ENCODE assay signal across 10 cellular contexts in genomic region chr1:115184951-115185331, GRCh38.
A peak's percentile ranks its signal among the peaks of the same experiment; 100 is the strongest.
DNase-seq lines count a peak whose midpoint lies in the region; ATAC-seq and TF ChIP-seq lines count a peak whose summit lies in the region.
"Had no signal": no experiment of that assay in that cellular context is flagged by ENCODE, and none has a peak within 500 bp of the region (broad histone marks: within the 10 kb centered on the region; RNA-seq: fewer than 3 reads in every experiment).

No MANE protein-coding gene starts in this region.

- no peak for TF ChIP-seq EP300 in suprapubic skin (IDR thresholded peaks at IDR 0.05)

- no peak for ATAC-seq in HG02970 (IDR thresholded peaks at IDR 0.05; ENCODE audit: low FRiP score, unreplicated experiment)

- peaks cover 9% of the 10 kb centered on the region for H3K4me1 Mint-ChIP-seq in activated CD4-positive, alpha-beta T cell treated with anti-CD3 and anti-CD28 coated beads, Interleukin-2, amount 10 ng/mL, durations not matched to agents 24 days and 14 days
- H3K4me1 Mint-ChIP-seq in activated CD4-positive, alpha-beta memory T cell treated with anti-CD3 and anti-CD28 coated beads, Interleukin-2, amount 10 ng/mL, durations not matched to agents 7 days and 5 days, result peaks cover 14% of the 10 kb centered on the region
- H3K4me1 Mint-ChIP-seq in glutamatergic neuron (ENCODE audit: low read depth, unreplicated experiment), result no peaks in the 10 kb centered on the region
- H3K4me1 Mint-ChIP-seq: memory B cell had no signal

- H3K27ac ChIP-seq in cardiac muscle cell (peak overlapping the region; percentile 14), suprapubic skin (peak overlapping the region; percentile 74)

- CTCF ChIA-PET in activated CD4-positive, alpha-beta memory T cell treated with anti-CD3 and anti-CD28 coated beads, Interleukin-2, amount 10 ng/mL, durations not matched to agents 7 days and 5 days (lab: Charles Lee), result interaction anchor here (1.0 kb wide), 1 partner anchor 16 kb away, joined by 3 read pairs; no protein-coding TSS in a partner anchor

- peaks cover 24% of the 10 kb centered on the region for H3K4me1 ChIP-seq in cardiac muscle cell (ENCODE audit: low read depth)
- peaks cover 18% of the 10 kb centered on the region for H3K4me1 ChIP-seq in suprapubic skin

- peaks cover 1% of the 10 kb centered on the region for H3K27me3 Mint-ChIP-seq in activated CD4-positive, alpha-beta T cell treated with anti-CD3 and anti-CD28 coated beads, Interleukin-2, amount 10 ng/mL, durations not matched to agents 24 days and 14 days
- H3K27me3 Mint-ChIP-seq in activated CD4-positive, alpha-beta memory T cell treated with anti-CD3 and anti-CD28 coated beads, Interleukin-2, amount 10 ng/mL, durations not matched to agents 7 days and 5 days, result no peaks in the 10 kb centered on the region
- H3K27me3 Mint-ChIP-seq in glutamatergic neuron (ENCODE audit: unreplicated experiment), result peaks cover 7% of the 10 kb centered on the region

- no peaks in the 10 kb centered on the region for H3K36me3 ChIP-seq in cardiac muscle cell
- H3K36me3 ChIP-seq in suprapubic skin, result no peaks in the 10 kb centered on the region

- intact Hi-C loops in activated CD4-positive, alpha-beta T cell treated with anti-CD3 and anti-CD28 coated beads, Interleukin-2, amount 10 ng/mL, durations not matched to agents 24 days and 14 days (cut with micrococcal nuclease), result loop anchor here (1.0 to 2.0 kb wide), 2 partner anchors 16 to 464 kb away; no protein-coding TSS in a partner anchor

- no peaks in the 10 kb centered on the region for H3K36me3 Mint-ChIP-seq in activated CD4-positive, alpha-beta T cell treated with anti-CD3 and anti-CD28 coated beads, Interleukin-2, amount 10 ng/mL, durations not matched to agents 24 days and 14 days (ENCODE audit: low read depth)
- no peaks in the 10 kb centered on the region for H3K36me3 Mint-ChIP-seq in activated CD4-positive, alpha-beta memory T cell treated with anti-CD3 and anti-CD28 coated beads, Interleukin-2, amount 10 ng/mL, durations not matched to agents 7 days and 5 days (ENCODE audit: low read depth)
- H3K36me3 Mint-ChIP-seq in glutamatergic neuron (ENCODE audit: unreplicated experiment), result no peaks in the 10 kb centered on the region
- H3K36me3 Mint-ChIP-seq: memory B cell had no signal

- H3K4me3 ChIP-seq in cardiac muscle cell (no peak overlapping the region), suprapubic skin (no peak overlapping the region)

- H3K27me3 ChIP-seq in cardiac muscle cell (no peaks in the 10 kb centered on the region), suprapubic skin (no peaks in the 10 kb centered on the region)

- no peaks in the 10 kb centered on the region for H3K9me3 Mint-ChIP-seq in activated CD4-positive, alpha-beta T cell treated with anti-CD3 and anti-CD28 coated beads, Interleukin-2, amount 10 ng/mL, durations not matched to agents 24 days and 14 days
- H3K9me3 Mint-ChIP-seq in activated CD4-positive, alpha-beta memory T cell treated with anti-CD3 and anti-CD28 coated beads, Interleukin-2, amount 10 ng/mL, durations not matched to agents 7 days and 5 days, result no peaks in the 10 kb centered on the region
- H3K9me3 Mint-ChIP-seq in glutamatergic neuron (ENCODE audit: unreplicated experiment), result peaks cover 2% of the 10 kb centered on the region
- H3K9me3 Mint-ChIP-seq: memory B cell had no signal

- H3K9me3 ChIP-seq in cardiac muscle cell (ENCODE audit: low read depth) (no peaks in the 10 kb centered on the region), suprapubic skin (no peaks in the 10 kb centered on the region)

- TF ChIP-seq CTCF in cardiac muscle cell (IDR thresholded peaks at IDR 0.05; ENCODE audit: low read depth, low read length) (no peak), suprapubic skin (IDR thresholded peaks at IDR 0.05) (no peak), GM20000 (IDR thresholded peaks at IDR 0.05; ENCODE audit: extremely low read depth, missing control alignments) (no peak), glutamatergic neuron (IDR thresholded peaks at IDR 0.05; ENCODE audit: partially characterized antibody, unreplicated experiment) (no peak)

- no peak for TF ChIP-seq POLR2A in suprapubic skin (IDR thresholded peaks at IDR 0.05)

- WGBS in suprapubic skin, result 78% methylated on average over 5 of the region's 5 CpGs

- H3K27ac Mint-ChIP-seq in activated CD4-positive, alpha-beta T cell treated with anti-CD3 and anti-CD28 coated beads, Interleukin-2, amount 10 ng/mL, durations not matched to agents 24 days and 14 days, result peak overlapping the region; percentile 84
- H3K27ac Mint-ChIP-seq in activated CD4-positive, alpha-beta memory T cell treated with anti-CD3 and anti-CD28 coated beads, Interleukin-2, amount 10 ng/mL, durations not matched to agents 7 days and 5 days, result peak overlapping the region; percentile 31
- no peak overlapping the region for H3K27ac Mint-ChIP-seq in glutamatergic neuron (ENCODE audit: unreplicated experiment)
- H3K27ac Mint-ChIP-seq: memory B cell had no signal

- POLR2A ChIA-PET in activated CD4-positive, alpha-beta memory T cell treated with anti-CD3 and anti-CD28 coated beads, Interleukin-2, amount 10 ng/mL, durations not matched to agents 7 days and 5 days (lab: Charles Lee), result no interaction called here

- DNase-seq in activated CD4-positive, alpha-beta T cell treated with anti-CD3 and anti-CD28 coated beads, Interleukin-2, amount 10 ng/mL, durations not matched to agents 24 days and 14 days, result peak; percentile 65
- no peak for DNase-seq in activated CD4-positive, alpha-beta T cell treated with anti-CD3 and anti-CD28 coated beads for 4 hours
- no peak for DNase-seq in activated CD4-positive, alpha-beta memory T cell treated with anti-CD3 and anti-CD28 coated beads, Interleukin-2, amount 10 ng/mL, durations not matched to agents 7 days and 5 days
- DNase-seq in cardiac muscle cell (ENCODE audit: low read depth in 1 of 2, low spot score in 1 of 2) (no peak), suprapubic skin (ENCODE audit: low spot score in 2 of 2) (no peak), GM20000 (ENCODE audit: low spot score) (no peak), glutamatergic neuron (no peak)
- DNase-seq: NCI-H1048 had no signal

- peak overlapping the region; percentile 28 for H3K4me3 Mint-ChIP-seq in activated CD4-positive, alpha-beta T cell treated with anti-CD3 and anti-CD28 coated beads, Interleukin-2, amount 10 ng/mL, durations not matched to agents 24 days and 14 days
- no peak overlapping the region for H3K4me3 Mint-ChIP-seq in activated CD4-positive, alpha-beta memory T cell treated with anti-CD3 and anti-CD28 coated beads, Interleukin-2, amount 10 ng/mL, durations not matched to agents 7 days and 5 days
- H3K4me3 Mint-ChIP-seq in glutamatergic neuron (ENCODE audit: unreplicated experiment), result no peak overlapping the region
- H3K4me3 Mint-ChIP-seq: memory B cell had no signal
